17 cellular contexts compared by ENCODE assay signal in the genomic region with DNA sequence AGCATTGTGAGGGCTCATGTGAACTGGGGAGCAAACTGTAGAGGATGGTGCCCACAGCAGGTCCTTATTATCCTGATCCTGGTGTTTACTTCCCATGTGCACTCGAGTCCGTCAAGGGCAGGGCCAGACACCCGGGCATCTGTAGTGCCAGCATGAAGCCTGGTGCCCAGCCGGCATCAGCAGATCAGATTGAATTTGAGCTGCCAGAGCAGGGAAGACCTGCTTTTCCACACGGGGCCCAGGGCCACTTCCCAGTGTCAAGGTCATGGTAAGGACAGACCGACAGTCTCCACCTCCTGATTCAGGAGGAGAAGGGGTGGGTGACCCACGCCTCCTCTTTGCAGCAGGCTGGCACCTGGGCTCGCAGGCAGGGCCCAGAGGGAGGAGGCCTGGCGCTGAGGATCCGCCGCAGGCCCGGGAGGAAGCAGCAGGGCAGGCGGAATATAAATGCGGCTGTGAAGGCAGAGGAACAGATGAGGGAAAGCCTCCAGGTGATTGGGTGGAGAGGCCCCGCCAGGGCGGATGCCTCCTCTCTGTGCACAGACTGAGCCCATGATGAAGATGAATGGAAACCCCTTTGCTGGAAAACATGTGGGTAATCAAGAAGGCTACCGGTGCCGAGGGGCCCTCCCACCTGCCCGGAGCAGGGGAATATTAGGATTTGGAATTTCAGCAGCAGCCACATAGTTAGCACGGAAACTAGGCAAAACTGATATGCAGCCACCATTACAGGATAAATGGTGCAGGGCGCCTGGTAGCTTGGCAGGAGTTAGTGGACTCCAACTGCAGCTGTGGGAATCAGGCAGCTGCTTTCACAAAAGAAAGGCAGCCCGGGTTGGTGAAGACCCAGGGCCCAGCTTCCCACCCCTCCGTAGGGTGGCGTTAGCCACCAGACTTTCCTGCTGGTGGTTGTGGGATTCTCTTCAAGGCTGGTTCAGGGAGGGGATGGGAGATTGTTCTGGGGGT.
"Had no signal": no experiment of that assay in that cellular context is flagged by ENCODE, and none has a peak within 500 bp of the region (broad histone marks: within the 10 kb centered on the region; RNA-seq: fewer than 3 reads in every experiment).

No MANE protein-coding gene starts in this region.

- H3K27me3 ChIP-seq: ovary had no signal

- H3K4me1 ChIP-seq: breast epithelium had no signal

- DNase-seq: activated CD4-positive, alpha-beta T cell treated with anti-CD3 and anti-CD28 coated beads, Interleukin-2, amount 50 U/mL, for 1 hour; activated CD8-positive, alpha-beta memory T cell treated with anti-CD3 and anti-CD28 coated beads for 24 hours; activated naive CD4-positive, alpha-beta T cell; activated naive CD8-positive, alpha-beta T cell treated with anti-CD3 and anti-CD28 coated beads, Interleukin-2, amount 10 ng/mL, durations not matched to agents 7 days and 5 days; heart left ventricle; left colon; midbrain; ovary; T1000; upper lobe of right lung had no signal

- H3K4me3 ChIP-seq: breast epithelium, heart left ventricle, lung, ovary, thoracic aorta, upper lobe of right lung had no signal

- H3K36me3 ChIP-seq: breast epithelium, heart left ventricle, ovary, thoracic aorta, upper lobe of right lung had no signal

- H3K36me3 Mint-ChIP-seq: activated naive CD8-positive, alpha-beta T cell treated with anti-CD3 and anti-CD28 coated beads, Interleukin-2, amount 10 ng/mL, durations not matched to agents 7 days and 5 days; stimulated activated effector memory CD8-positive, alpha-beta T cell treated with anti-CD3 and anti-CD28 coated beads, Interleukin-12 subunit alpha, Interleukin-12 subunit beta, amount 100 ng/mL, for 72 hours had no signal

- H3K27ac ChIP-seq: breast epithelium, epithelial cell of prostate, heart left ventricle, ovary, thoracic aorta, upper lobe of right lung had no signal

- H3K27ac Mint-ChIP-seq: activated naive CD8-positive, alpha-beta T cell treated with anti-CD3 and anti-CD28 coated beads, Interleukin-2, amount 10 ng/mL, durations not matched to agents 7 days and 5 days; stimulated activated effector memory CD8-positive, alpha-beta T cell treated with anti-CD3 and anti-CD28 coated beads, Interleukin-12 subunit alpha, Interleukin-12 subunit beta, amount 100 ng/mL, for 72 hours had no signal

- ATAC-seq: activated CD4-positive, CD25-positive, alpha-beta regulatory T cell treated with anti-CD3 and anti-CD28 coated beads, Interleukin-2, amount 50 U/mL, for 24 hours; heart left ventricle; left colon; stimulated activated effector memory CD8-positive, alpha-beta T cell treated with anti-CD3 and anti-CD28 coated beads, Interleukin-12 subunit alpha, Interleukin-12 subunit beta, amount 100 ng/mL, for 72 hours; upper lobe of right lung had no signal

- H3K9me3 ChIP-seq: breast epithelium, heart left ventricle, ovary, thoracic aorta, upper lobe of right lung had no signal

- H3K4me3 Mint-ChIP-seq: activated naive CD8-positive, alpha-beta T cell treated with anti-CD3 and anti-CD28 coated beads, Interleukin-2, amount 10 ng/mL, durations not matched to agents 7 days and 5 days; neural crest cell; stimulated activated effector memory CD8-positive, alpha-beta T cell treated with anti-CD3 and anti-CD28 coated beads, Interleukin-12 subunit alpha, Interleukin-12 subunit beta, amount 100 ng/mL, for 72 hours had no signal

- H3K9me3 Mint-ChIP-seq: activated naive CD8-positive, alpha-beta T cell treated with anti-CD3 and anti-CD28 coated beads, Interleukin-2, amount 10 ng/mL, durations not matched to agents 7 days and 5 days; neural crest cell; stimulated activated effector memory CD8-positive, alpha-beta T cell treated with anti-CD3 and anti-CD28 coated beads, Interleukin-12 subunit alpha, Interleukin-12 subunit beta, amount 100 ng/mL, for 72 hours had no signal
